ENCODE assay signal across 8 cellular contexts in the genomic region with DNA sequence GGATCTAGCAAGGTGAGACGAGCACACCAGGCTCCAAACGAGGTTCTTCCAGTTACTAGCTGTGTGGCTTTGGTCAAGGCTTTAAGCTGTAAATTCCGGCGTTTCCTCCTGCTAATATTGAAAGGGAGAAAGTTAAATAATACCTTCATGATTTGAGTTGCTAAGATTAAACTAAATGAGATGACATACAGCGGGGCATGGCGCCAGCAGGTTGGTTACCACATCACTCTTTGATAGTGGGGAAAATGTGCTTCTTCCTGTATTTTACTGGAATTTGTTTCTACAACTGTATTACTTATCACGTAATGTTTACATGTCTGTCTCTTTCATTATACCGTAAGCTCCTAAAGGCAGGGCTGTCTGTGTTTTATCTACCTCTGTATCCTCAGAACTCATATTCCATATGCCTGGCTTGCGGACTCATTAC. TPM values are rescaled to one million over a fixed set of nuclear protein-coding genes. Genes with fewer than 3 reads are reported as not detected.
DNase-seq lines count a peak whose midpoint lies in the region; TF ChIP-seq lines count a peak whose summit lies in the region.

No MANE protein-coding gene starts in this region.

- no peaks in the 10 kb centered on the region for H3K9me3 Mint-ChIP-seq in MCF 10A (ENCODE audit: unreplicated experiment)
- H3K9me3 Mint-ChIP-seq in type B pancreatic cell: no peaks in the 10 kb centered on the region

- H3K27ac ChIP-seq in liver (ENCODE audit: low read depth in 1 of 2, low read length in 2 of 2): peak overlapping the region; percentile 87 to 90

- H3K4me3 ChIP-seq in BE2C (ENCODE audit: low read depth, low read length) (peak overlapping the region; percentile 96), liver (ENCODE audit: low read depth in 1 of 3, low read length in 3 of 3) (peak overlapping the region; percentile 86 to 91 (median 91))

- H3K4me3 Mint-ChIP-seq in MCF 10A (ENCODE audit: unreplicated experiment) (peak overlapping the region; percentile 88), type B pancreatic cell (peak overlapping the region; percentile 98)

- TF ChIP-seq CTCF in BE2C (IDR thresholded peaks at IDR 0.05; ENCODE audit: low read depth, low read length): no peak
- no peak for TF ChIP-seq CTCF in MCF 10A (IDR thresholded peaks at IDR 0.05; ENCODE audit: unreplicated experiment)
- no peak for TF ChIP-seq CTCF in liver (IDR thresholded peaks at IDR 0.05; ENCODE audit: low read depth, low read length, missing input control)
- TF ChIP-seq CTCF in type B pancreatic cell (conservative IDR thresholded peaks at IDR 0.05): no peak

- peaks cover 15% of the 10 kb centered on the region for H3K36me3 Mint-ChIP-seq in MCF 10A (ENCODE audit: insufficient read depth, unreplicated experiment)
- H3K36me3 Mint-ChIP-seq in type B pancreatic cell: peaks cover 12% of the 10 kb centered on the region

- peaks cover 2% of the 10 kb centered on the region; the same call in 1 of the 2 replicates for H3K4me1 ChIP-seq in BE2C
- peaks cover 3 to 21% (median 12%) of the 10 kb centered on the region in 4 donors for H3K4me1 ChIP-seq in liver (ENCODE audit: control insufficient read depth in 4 of 4, insufficient read depth in 4 of 4, low read length in 3 of 4)

- H3K4me1 Mint-ChIP-seq in MCF 10A (ENCODE audit: insufficient read depth, unreplicated experiment) (peaks cover 14% of the 10 kb centered on the region), type B pancreatic cell (ENCODE audit: unreplicated experiment) (peaks cover 20% of the 10 kb centered on the region)

- no peak for TF ChIP-seq RAD21 in liver (IDR thresholded peaks at IDR 0.05)

- BruUV-seq in MCF 10A (replicated peaks; lab: Mats Ljungman, UMichigan): TSS peak; percentile 54

- no peak for DNase-seq in BE2C
- peak; percentile 42 for DNase-seq in HT-29 (ENCODE audit: low spot score)
- DNase-seq in MCF 10A (ENCODE audit: unreplicated experiment): peak; percentile 38
- DNase-seq in type B pancreatic cell (ENCODE audit: extremely low spot score, unreplicated experiment): no peak
- no peak for DNase-seq in cortex of kidney (lab: John Stamatoyannopoulos, UW)
- no peak for DNase-seq in foreskin melanocyte
- no peak for DNase-seq in NCI-H1436 (lab: John Stamatoyannopoulos, UW)

- H3K9ac ChIP-seq in liver (ENCODE audit: low read depth in 1 of 2, low read length in 2 of 2): peak overlapping the region; percentile 86 to 92

- intact Hi-C loops in MCF 10A (cut with micrococcal nuclease): no loop called here

- 9% methylated on average over 9 of the region's 9 CpGs for WGBS in liver

- CTCF ChIA-PET in MCF 10A (lab: Yijun Ruan, JAX): interaction anchor here (0.6 to 3.5 kb wide), 8 partner anchors 11 to 307 kb away, joined by 3 to 28 read pairs (median 5); a partner anchor contains a TSS

- H3K9me3 ChIP-seq in BE2C: no peaks in the 10 kb centered on the region
- no peaks in the 10 kb centered on the region for H3K9me3 ChIP-seq in liver (ENCODE audit: control insufficient read depth in 4 of 4, low read length in 3 of 4)

- H3K36me3 ChIP-seq in BE2C (peaks cover 27% of the 10 kb centered on the region), liver (ENCODE audit: control insufficient read depth in 4 of 4, insufficient read depth in 3 of 4, low read depth in 1 of 4, low read length in 3 of 4) (no peaks in the 10 kb centered on the region)

- H3K27me3 ChIP-seq in BE2C (no peaks in the 10 kb centered on the region), liver (ENCODE audit: control insufficient read depth in 4 of 4, insufficient read depth in 4 of 4, low read length in 3 of 4) (peaks cover 0 to 4% (median 0%) of the 10 kb centered on the region in 4 donors)

- POLR2A ChIA-PET in MCF 10A (lab: Yijun Ruan, JAX): interaction anchor here (0.8 to 4.5 kb wide), 17 partner anchors 11 to 278 kb away, joined by 3 to 55 read pairs (median 5); a partner anchor contains a TSS

- H3K27ac Mint-ChIP-seq in MCF 10A (ENCODE audit: low read depth, unreplicated experiment) (peak overlapping the region; percentile 95), type B pancreatic cell (peak overlapping the region; percentile 97)

- H3K27me3 Mint-ChIP-seq in MCF 10A (ENCODE audit: insufficient read depth, unreplicated experiment) (no peaks in the 10 kb centered on the region), type B pancreatic cell (no peaks in the 10 kb centered on the region)

TF ChIP-seq in liver, 16 proteins besides CTCF, POLR2A, EP300 and RAD21:
- TF ChIP-seq TAF1 (conservative IDR thresholded peaks at IDR 0.05) (no peak), YY1 (IDR thresholded peaks at IDR 0.05) (no peak), FOXA1 (IDR thresholded peaks at IDR 0.05) (no peak), HNF4A (conservative IDR thresholded peaks at IDR 0.05) (no peak), SP1 (IDR thresholded peaks at IDR 0.05) (no peak), HNF4G (IDR thresholded peaks at IDR 0.05) (no peak), JUND (IDR thresholded peaks at IDR 0.05) (no peak), FOXA2 (IDR thresholded peaks at IDR 0.05) (no peak), RXRA (IDR thresholded peaks at IDR 0.05) (no peak)
- TF ChIP-seq, protein P1, sequence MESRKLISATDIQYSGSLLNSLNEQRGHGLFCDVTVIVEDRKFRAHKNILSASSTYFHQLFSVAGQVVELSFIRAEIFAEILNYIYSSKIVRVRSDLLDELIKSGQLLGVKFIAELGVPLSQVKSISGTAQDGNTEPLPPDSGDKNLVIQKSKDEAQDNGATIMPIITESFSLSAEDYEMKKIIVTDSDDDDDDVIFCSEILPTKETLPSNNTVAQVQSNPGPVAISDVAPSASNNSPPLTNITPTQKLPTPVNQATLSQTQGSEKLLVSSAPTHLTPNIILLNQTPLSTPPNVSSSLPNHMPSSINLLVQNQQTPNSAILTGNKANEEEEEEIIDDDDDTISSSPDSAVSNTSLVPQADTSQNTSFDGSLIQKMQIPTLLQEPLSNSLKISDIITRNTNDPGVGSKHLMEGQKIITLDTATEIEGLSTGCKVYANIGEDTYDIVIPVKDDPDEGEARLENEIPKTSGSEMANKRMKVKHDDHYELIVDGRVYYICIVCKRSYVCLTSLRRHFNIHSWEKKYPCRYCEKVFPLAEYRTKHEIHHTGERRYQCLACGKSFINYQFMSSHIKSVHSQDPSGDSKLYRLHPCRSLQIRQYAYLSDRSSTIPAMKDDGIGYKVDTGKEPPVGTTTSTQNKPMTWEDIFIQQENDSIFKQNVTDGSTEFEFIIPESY (IDR thresholded peaks at IDR 0.05): no peak
- TF ChIP-seq, protein P2, sequence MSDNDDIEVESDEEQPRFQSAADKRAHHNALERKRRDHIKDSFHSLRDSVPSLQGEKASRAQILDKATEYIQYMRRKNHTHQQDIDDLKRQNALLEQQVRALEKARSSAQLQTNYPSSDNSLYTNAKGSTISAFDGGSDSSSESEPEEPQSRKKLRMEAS (IDR thresholded peaks at IDR 0.05): no peak
- TF ChIP-seq, protein P3, sequence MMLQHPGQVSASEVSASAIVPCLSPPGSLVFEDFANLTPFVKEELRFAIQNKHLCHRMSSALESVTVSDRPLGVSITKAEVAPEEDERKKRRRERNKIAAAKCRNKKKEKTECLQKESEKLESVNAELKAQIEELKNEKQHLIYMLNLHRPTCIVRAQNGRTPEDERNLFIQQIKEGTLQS (IDR thresholded peaks at IDR 0.05): no peak

RNA-seq across cellular contexts. Expression of a gene that starts 0.6 kb away (rescaled TPM):
- polyA plus RNA-seq in BE2C (2012; ENCODE audit: insufficient read depth, insufficient read length, low read depth): 69.1 TPM
- 23.3 and 24.4 TPM in 2 replicates for total RNA-seq in HT-29 (2014; rRNA removed; shearing (Covaris generic))
- total RNA-seq in MCF 10A (2022): 53.6 and 54.9 TPM in 2 replicates
- 10 to 100 TPM; 19.8 to 20.8 TPM for total RNA-seq in liver
- 10 to 100 TPM; 15.8 to 23.9 TPM for polyA plus RNA-seq in liver
- total RNA-seq in type B pancreatic cell (ENCODE audit: low replicate concordance): 35.1 and 50.4 TPM in 2 replicates

RNA-seq across cellular contexts. Expression of a gene that starts 11.7 kb away (rescaled TPM):
- polyA plus RNA-seq in BE2C (2012; ENCODE audit: insufficient read depth, insufficient read length, low read depth): 30.3 TPM
- 16.9 and 19.1 TPM in 2 replicates for total RNA-seq in HT-29 (2014; rRNA removed; shearing (Covaris generic))
- 36.9 and 43.1 TPM in 2 replicates for total RNA-seq in MCF 10A (2022)
- 10 to 100 TPM; 23.7 to 27.2 TPM for total RNA-seq in liver
- polyA plus RNA-seq in liver: 10 to 100 TPM; 14.0 to 18.4 TPM
- 37.9 and 42.4 TPM in 2 replicates for total RNA-seq in type B pancreatic cell (ENCODE audit: low replicate concordance)

RNA-seq across cellular contexts. Expression of a gene that starts 34.8 kb away (rescaled TPM):
- polyA plus RNA-seq in BE2C (2012; ENCODE audit: insufficient read depth, insufficient read length, low read depth): not detected
- 0.10 TPM in 1 of 2 replicates, not detected in the other for total RNA-seq in HT-29 (2014; rRNA removed; shearing (Covaris generic))
- total RNA-seq in MCF 10A (2022): not detected in 2 replicates
- under 1 TPM; 0.42 to 0.47 TPM for total RNA-seq in liver
- polyA plus RNA-seq in liver: 1 to 10 TPM in 1 of 2 donors, under 1 TPM in 1; 0.24 to 1.1 TPM
- 0.14 and 0.72 TPM in 2 replicates for total RNA-seq in type B pancreatic cell (ENCODE audit: low replicate concordance)

Comparison
In these comparisons a context has a peak if more than half of its experiments do, and no peak if none do; other contexts are left out.
1. DNase-seq: peak in HT-29 (single experiment) and MCF 10A (single experiment); none in BE2C (single experiment), type B pancreatic cell (single experiment), cortex of kidney (single experiment), foreskin melanocyte (single experiment) and NCI-H1436 (single experiment).